In the genomic region with DNA sequence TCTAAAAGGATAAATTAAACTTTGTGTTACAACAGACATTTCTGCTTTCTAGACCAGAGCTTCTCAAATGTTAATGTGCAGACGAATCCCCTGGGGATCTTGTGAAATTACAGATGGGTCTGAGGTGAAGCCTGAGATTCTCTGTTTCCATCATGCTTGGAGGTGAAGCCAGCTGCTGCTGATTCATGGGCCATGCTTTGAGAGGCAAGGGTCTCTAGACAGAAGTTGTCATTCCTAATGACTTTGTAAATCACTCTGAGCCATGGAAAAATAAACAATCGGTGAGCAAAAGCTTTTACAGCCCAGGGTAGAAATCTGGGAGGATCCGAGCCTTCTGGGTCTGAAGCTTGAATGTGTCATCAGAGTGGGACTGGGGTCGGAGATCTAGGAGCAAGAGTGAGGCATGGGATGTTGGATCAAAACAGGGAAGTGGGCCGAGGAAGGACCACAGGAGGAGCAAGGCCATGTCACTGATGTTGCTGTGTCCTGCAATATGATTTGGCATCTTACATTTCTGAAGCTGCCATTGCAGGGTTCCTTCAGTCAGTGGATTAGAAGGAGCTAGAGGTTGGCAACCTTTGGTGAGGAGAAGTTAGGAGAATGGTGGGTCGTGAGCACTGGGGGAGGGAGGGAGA, we compare ENCODE assay signal across 12 cellular contexts.
A peak's percentile ranks its signal among the peaks of the same experiment; 100 is the strongest.
DNase-seq lines count a peak whose midpoint lies in the region; ATAC-seq and TF ChIP-seq lines count a peak whose summit lies in the region.
"Had no signal": no experiment of that assay in that cellular context is flagged by ENCODE, and none has a peak within 500 bp of the region (broad histone marks: within the 10 kb centered on the region; RNA-seq: fewer than 3 reads in every experiment).

No MANE protein-coding gene starts in this region.

- peak overlapping the region in 8 of 11 experiments; percentile 39 to 64 (median 55); a peak in 14 of 22 replicates for H3K27ac ChIP-seq in BLaER1 treated with 17β-estradiol and CSF1 and Interleukin-3, amounts not matched to agents 10 nM and 100 nM
- H3K27ac ChIP-seq in HUES48 (ENCODE audit: low read depth, low read length), result peak overlapping the region; percentile 36
- H3K27ac ChIP-seq in fibroblast of lung (ENCODE audit: insufficient read depth, low read length), result no peak overlapping the region
- no peak overlapping the region for H3K27ac ChIP-seq in effector memory CD4-positive, alpha-beta T cell (ENCODE audit: insufficient read depth, low read length, poor library complexity, severe bottlenecking)
- H3K27ac ChIP-seq: heart left ventricle, right atrium auricular region had no signal

- H2AFZ ChIP-seq in fibroblast of lung (ENCODE audit: low read length), result no peak overlapping the region

- no peaks in the 10 kb centered on the region for H3K9me3 ChIP-seq in BLaER1 treated with 17β-estradiol and CSF1 and Interleukin-3, amounts not matched to agents 10 nM and 100 nM (replicated peaks in 1 of 11)
- H3K9me3 ChIP-seq in HUES48 (ENCODE audit: control insufficient read depth, insufficient read depth, low read length) (no peaks in the 10 kb centered on the region), fibroblast of lung (ENCODE audit: control insufficient read depth, insufficient read depth, low read depth, low read length) (no peaks in the 10 kb centered on the region)
- peaks cover 6% of the 10 kb centered on the region for H3K9me3 ChIP-seq in effector memory CD4-positive, alpha-beta T cell (ENCODE audit: control insufficient read depth, low read length)
- H3K9me3 ChIP-seq: right atrium auricular region had no signal

- H3K36me3 ChIP-seq in BLaER1 treated with 17β-estradiol and CSF1 and Interleukin-3, amounts not matched to agents 10 nM and 100 nM, result no peaks in the 10 kb centered on the region
- H3K36me3 ChIP-seq in HUES48 (ENCODE audit: control insufficient read depth, insufficient read depth, low read length) (peaks cover 6% of the 10 kb centered on the region; the same call in 1 of the 2 replicates), fibroblast of lung (ENCODE audit: control insufficient read depth, insufficient read depth, low read length) (no peaks in the 10 kb centered on the region), H7 (replicated peaks; ENCODE audit: control insufficient read depth, insufficient read depth, low read length) (no peaks in the 10 kb centered on the region)
- H3K36me3 ChIP-seq in effector memory CD4-positive, alpha-beta T cell (ENCODE audit: control insufficient read depth, insufficient read depth, low read length), result no peaks in the 10 kb centered on the region
- H3K36me3 ChIP-seq: right atrium auricular region had no signal

- H3K27ac Mint-ChIP-seq in activated T-cell treated with anti-CD3 and anti-CD28 coated beads, Interleukin-2, amount 50 U/mL, for 72 hours, result no peak overlapping the region

- no peaks in the 10 kb centered on the region for H3K27me3 ChIP-seq in BLaER1 treated with 17β-estradiol and CSF1 and Interleukin-3, amounts not matched to agents 10 nM and 100 nM
- H3K27me3 ChIP-seq in HUES48 (ENCODE audit: control insufficient read depth, insufficient read depth, low read length) (no peaks in the 10 kb centered on the region), fibroblast of lung (ENCODE audit: control insufficient read depth, insufficient read depth, low read length) (no peaks in the 10 kb centered on the region), H7 (ENCODE audit: control insufficient read depth, insufficient read depth, low read length) (no peaks in the 10 kb centered on the region)
- H3K27me3 ChIP-seq in effector memory CD4-positive, alpha-beta T cell (replicated peaks; ENCODE audit: control insufficient read depth, insufficient read depth, low read length, poor library complexity, severe bottlenecking), result no peaks in the 10 kb centered on the region
- H3K27me3 ChIP-seq: heart left ventricle, right atrium auricular region had no signal

- ATAC-seq in GM21786 (IDR thresholded peaks at IDR 0.05; ENCODE audit: unreplicated experiment), result peak; percentile 87
- no peak for ATAC-seq in activated T-cell treated with anti-CD3 and anti-CD28 coated beads, Interleukin-2, amount 50 U/mL, for 72 hours (replicated peaks in 1 of 2)
- ATAC-seq: heart left ventricle had no signal

- peaks cover 0 to 4% of the 10 kb centered on the region in 2 donors for H3K36me3 Mint-ChIP-seq in activated T-cell treated with anti-CD3 and anti-CD28 coated beads, Interleukin-2, amount 50 U/mL, for 72 hours (ENCODE audit: insufficient read depth in 2 of 2)

- no peaks in the 10 kb centered on the region for H3K27me3 Mint-ChIP-seq in activated T-cell treated with anti-CD3 and anti-CD28 coated beads, Interleukin-2, amount 50 U/mL, for 72 hours (ENCODE audit: low read depth)

- in situ Hi-C loops in G401 (cut with HindIII; ENCODE audit: low sequenced_read_pairs), result no loop called here

- no peaks in the 10 kb centered on the region for H3K79me2 ChIP-seq in fibroblast of lung (ENCODE audit: control insufficient read depth, insufficient read depth, low read length)

- peak overlapping the region in 9 of 11 experiments; percentile 16 to 65 (median 28); a peak in 14 of 22 replicates for H3K4me2 ChIP-seq in BLaER1 treated with 17β-estradiol and CSF1 and Interleukin-3, amounts not matched to agents 10 nM and 100 nM
- H3K4me2 ChIP-seq in fibroblast of lung (ENCODE audit: extremely low read depth, insufficient read depth, low read length), result no peak overlapping the region

- peaks cover 5 to 30% (median 20%) of the 10 kb centered on the region in 10 experiments; a peak in 19 of 20 replicates for H3K4me1 ChIP-seq in BLaER1 treated with 17β-estradiol and CSF1 and Interleukin-3, amounts not matched to agents 10 nM and 100 nM
- H3K4me1 ChIP-seq in HUES48 (ENCODE audit: control insufficient read depth, insufficient read depth, low read length) (peaks cover 14% of the 10 kb centered on the region), fibroblast of lung (ENCODE audit: control insufficient read depth, extremely low read depth, insufficient read depth, low read length) (peaks cover 5% of the 10 kb centered on the region)
- no peaks in the 10 kb centered on the region for H3K4me1 ChIP-seq in effector memory CD4-positive, alpha-beta T cell (ENCODE audit: control insufficient read depth, insufficient read depth, low read length, poor library complexity, severe bottlenecking)
- H3K4me1 ChIP-seq: right atrium auricular region had no signal

- no peaks in the 10 kb centered on the region for H4K20me1 ChIP-seq in BLaER1 treated with 17β-estradiol and CSF1 and Interleukin-3, amounts not matched to agents 10 nM and 100 nM
- H4K20me1 ChIP-seq in fibroblast of lung (ENCODE audit: control insufficient read depth, extremely low read depth, insufficient read depth, low read length), result no peaks in the 10 kb centered on the region

- peak; percentile 57 to 77 for DNase-seq in fibroblast of lung (ENCODE audit: low read depth in 2 of 2)
- no peak for DNase-seq in effector memory CD4-positive, alpha-beta T cell
- no peak for DNase-seq in activated T-cell treated with anti-CD3 and anti-CD28 coated beads, Interleukin-2, amount 50 U/mL, for 72 hours
- DNase-seq in H7, result no peak
- no peak for DNase-seq in G401 (ENCODE audit: low spot score)
- DNase-seq: activated naive CD4-positive, alpha-beta T cell; heart left ventricle; SIG-M5 had no signal

- no peak overlapping the region for H3K4me3 ChIP-seq in BLaER1 treated with 17β-estradiol and CSF1 and Interleukin-3, amounts not matched to agents 10 nM and 100 nM
- H3K4me3 ChIP-seq in HUES48 (ENCODE audit: low read depth, low read length) (no peak overlapping the region; the same call in 1 of the 2 replicates), fibroblast of lung (replicated peaks in 1 of 4; ENCODE audit: control extremely low read depth in 1 of 4, insufficient read depth in 1 of 4, low read depth in 3 of 4, low read length in 4 of 4) (no peak overlapping the region), H7 (ENCODE audit: insufficient read depth, low read depth, low read length) (no peak overlapping the region)
- no peak overlapping the region for H3K4me3 ChIP-seq in effector memory CD4-positive, alpha-beta T cell (ENCODE audit: insufficient read depth, low read depth, low read length, poor library complexity, severe bottlenecking)
- H3K4me3 ChIP-seq: heart left ventricle, right atrium auricular region had no signal

- no peak overlapping the region for H3K4me3 Mint-ChIP-seq in activated T-cell treated with anti-CD3 and anti-CD28 coated beads, Interleukin-2, amount 50 U/mL, for 72 hours

- TF ChIP-seq CTCF in fibroblast of lung (conservative IDR thresholded peaks at IDR 0.05 in 1 of 2, IDR thresholded peaks at IDR 0.05 in 1 of 2; ENCODE audit: low read depth in 1 of 2, low read length in 2 of 2), result no peak

- no peaks in the 10 kb centered on the region for H3K4me1 Mint-ChIP-seq in activated T-cell treated with anti-CD3 and anti-CD28 coated beads, Interleukin-2, amount 50 U/mL, for 72 hours (ENCODE audit: low read depth)

- H3K9me3 Mint-ChIP-seq in activated T-cell treated with anti-CD3 and anti-CD28 coated beads, Interleukin-2, amount 50 U/mL, for 72 hours, result peaks cover 0 to 3% of the 10 kb centered on the region in 2 donors

- peak overlapping the region in 2 of 11 experiments; percentile 32 to 33; a peak in 3 of 22 replicates for H3K9ac ChIP-seq in BLaER1 treated with 17β-estradiol and CSF1 and Interleukin-3, amounts not matched to agents 10 nM and 100 nM
- no peak overlapping the region for H3K9ac ChIP-seq in HUES48 (ENCODE audit: low read depth, low read length)
- H3K9ac ChIP-seq in fibroblast of lung (ENCODE audit: insufficient read depth, low read length), result no peak overlapping the region

Comparison
In these comparisons a context has a peak if more than half of its experiments do, and no peak if none do; other contexts are left out.
1. H3K27ac ChIP-seq: peak in BLaER1 treated with 17β-estradiol and CSF1 and Interleukin-3, amounts not matched to agents 10 nM and 100 nM (8 of 11) and HUES48 (single experiment); none in fibroblast of lung (single experiment) and effector memory CD4-positive, alpha-beta T cell (single experiment).
2. DNase-seq: peak in fibroblast of lung (2 of 2); none in effector memory CD4-positive, alpha-beta T cell (0 of 3), activated T-cell treated with anti-CD3 and anti-CD28 coated beads, Interleukin-2, amount 50 U/mL, for 72 hours (0 of 2), H7 (single experiment) and G401 (single experiment).